10 cellular contexts compared by ENCODE assay signal in genomic region chr2:208064220-208064951, GRCh38. TPM values are rescaled to one million over a fixed set of nuclear protein-coding genes. Genes with fewer than 3 reads are reported as not detected.
A peak's percentile ranks its signal among the peaks of the same experiment; 100 is the strongest.
DNase-seq lines count a peak whose midpoint lies in the region; ATAC-seq, FAIRE-seq and TF ChIP-seq lines count a peak whose summit lies in the region.
"Had no signal": no experiment of that assay in that cellular context is flagged by ENCODE, and none has a peak within 500 bp of the region (broad histone marks: within the 10 kb centered on the region; RNA-seq: fewer than 3 reads in every experiment).

No MANE protein-coding gene starts in this region.

- H3K4me3 ChIP-seq in kidney epithelial cell (ENCODE audit: low read depth, low read length) (no peak overlapping the region), MM.1S (ENCODE audit: low read length) (no peak overlapping the region)
- no peak overlapping the region for H3K4me3 ChIP-seq in effector memory CD4-positive, alpha-beta T cell (ENCODE audit: insufficient read depth, low read depth, low read length, poor library complexity, severe bottlenecking)

- H3K9me2 ChIP-seq in MM.1S (replicated peaks; ENCODE audit: insufficient read depth, low read length): no peaks in the 10 kb centered on the region

- no peaks in the 10 kb centered on the region for H3K27me3 ChIP-seq in kidney epithelial cell (ENCODE audit: control insufficient read depth, insufficient read depth, low read length)
- H3K27me3 ChIP-seq in MM.1S (replicated peaks; ENCODE audit: insufficient read depth, low read length): no peaks in the 10 kb centered on the region
- no peaks in the 10 kb centered on the region for H3K27me3 ChIP-seq in effector memory CD4-positive, alpha-beta T cell (replicated peaks; ENCODE audit: control insufficient read depth, insufficient read depth, low read length, poor library complexity, severe bottlenecking)

- H3K36me3 Mint-ChIP-seq in activated T-cell treated with anti-CD3 and anti-CD28 coated beads, Interleukin-2, amount 50 U/mL, for 4 hours (ENCODE audit: insufficient read depth): no peaks in the 10 kb centered on the region
- H3K36me3 Mint-ChIP-seq: IgD-negative memory B cell had no signal

- H3K36me3 ChIP-seq in kidney epithelial cell (ENCODE audit: control insufficient read depth, insufficient read depth, low read length) (no peaks in the 10 kb centered on the region), MM.1S (replicated peaks; ENCODE audit: insufficient read depth, low read length) (no peaks in the 10 kb centered on the region)
- no peaks in the 10 kb centered on the region for H3K36me3 ChIP-seq in effector memory CD4-positive, alpha-beta T cell (ENCODE audit: control insufficient read depth, insufficient read depth, low read length)

- H2AFZ ChIP-seq in MM.1S (ENCODE audit: low read length): no peak overlapping the region; the same call in 1 of the 2 replicates

- H3K4me1 ChIP-seq in MM.1S (ENCODE audit: low read length): no peaks in the 10 kb centered on the region
- H3K4me1 ChIP-seq in effector memory CD4-positive, alpha-beta T cell (ENCODE audit: control insufficient read depth, insufficient read depth, low read length, poor library complexity, severe bottlenecking): no peaks in the 10 kb centered on the region

- no peaks in the 10 kb centered on the region for H4K20me1 ChIP-seq in MM.1S (ENCODE audit: insufficient read depth, low read length)

- peak; percentile 84 for DNase-seq in RCC 7860 (ENCODE audit: low spot score)
- DNase-seq in kidney epithelial cell (ENCODE audit: low read depth): peak; percentile 73
- no peak for DNase-seq in MM.1S
- no peak for DNase-seq in effector memory CD4-positive, alpha-beta T cell
- no peak for DNase-seq in activated CD4-positive, alpha-beta T cell treated with anti-CD3 and anti-CD28 coated beads for 48 hours
- no peak for DNase-seq in activated T-cell treated with anti-CD3 and anti-CD28 coated beads, Interleukin-2, amount 50 U/mL, for 4 hours

- no peaks in the 10 kb centered on the region for H3K4me1 Mint-ChIP-seq in activated T-cell treated with anti-CD3 and anti-CD28 coated beads, Interleukin-2, amount 50 U/mL, for 4 hours (ENCODE audit: low read depth)
- H3K4me1 Mint-ChIP-seq: central memory CD8-positive, alpha-beta T cell had no signal

- no peaks in the 10 kb centered on the region for H3K79me2 ChIP-seq in MM.1S (ENCODE audit: low read length)

- H3F3A ChIP-seq in MM.1S (ENCODE audit: insufficient read depth, low read length): no peaks in the 10 kb centered on the region

- no peak for TF ChIP-seq CTCF in kidney epithelial cell (IDR thresholded peaks at IDR 0.05; ENCODE audit: insufficient read depth, low read length, poor library complexity, severe bottlenecking)
- no peak for TF ChIP-seq CTCF in MM.1S (IDR thresholded peaks at IDR 0.05; ENCODE audit: low read length)

- H3K9me3 ChIP-seq in MM.1S (replicated peaks; ENCODE audit: insufficient read depth, low read length): no peaks in the 10 kb centered on the region
- no peaks in the 10 kb centered on the region for H3K9me3 ChIP-seq in effector memory CD4-positive, alpha-beta T cell (ENCODE audit: control insufficient read depth, low read length)

- no peak overlapping the region for H3K27ac ChIP-seq in MM.1S (ENCODE audit: low read length)
- no peak overlapping the region for H3K27ac ChIP-seq in effector memory CD4-positive, alpha-beta T cell (ENCODE audit: insufficient read depth, low read length, poor library complexity, severe bottlenecking)

- peak; percentile 96 for FAIRE-seq in RCC 7860 (lab: Jason Lieb, UNC)

- no peak overlapping the region for H3K4me3 Mint-ChIP-seq in activated T-cell treated with anti-CD3 and anti-CD28 coated beads, Interleukin-2, amount 50 U/mL, for 4 hours
- H3K4me3 Mint-ChIP-seq: central memory CD8-positive, alpha-beta T cell; IgD-negative memory B cell had no signal

- no peaks in the 10 kb centered on the region for H3K27me3 Mint-ChIP-seq in activated T-cell treated with anti-CD3 and anti-CD28 coated beads, Interleukin-2, amount 50 U/mL, for 4 hours (ENCODE audit: low read depth)

- ATAC-seq in GM18511 (IDR thresholded peaks at IDR 0.05; ENCODE audit: unreplicated experiment) (peak; percentile 92), HG02798 (IDR thresholded peaks at IDR 0.05; ENCODE audit: poor library complexity, unreplicated experiment) (peak; percentile 86)
- ATAC-seq in activated T-cell treated with anti-CD3 and anti-CD28 coated beads, Interleukin-2, amount 50 U/mL, for 4 hours: no peak

- H3K4me2 ChIP-seq in MM.1S (ENCODE audit: low read depth, low read length): no peak overlapping the region

- no peak overlapping the region for H3K9ac ChIP-seq in MM.1S (ENCODE audit: low read length)

- H3K9me3 Mint-ChIP-seq in activated T-cell treated with anti-CD3 and anti-CD28 coated beads, Interleukin-2, amount 50 U/mL, for 4 hours: no peaks in the 10 kb centered on the region
- H3K9me3 Mint-ChIP-seq: central memory CD8-positive, alpha-beta T cell; IgD-negative memory B cell had no signal

RNA-seq across cellular contexts. Expression of gene PLEKHM3, which starts 39.1 kb away (rescaled TPM):
- total RNA-seq in kidney epithelial cell: 6.3 and 11.2 TPM in 2 replicates
- 1 to 10 TPM; 5.2 to 6.3 (median 5.4) TPM for total RNA-seq in activated T-cell treated with anti-CD3 and anti-CD28 coated beads, Interleukin-2, amount 50 U/mL, for 4 hours

RNA-seq across cellular contexts. Expression of gene CRYGD, which starts 59.9 kb away (rescaled TPM):
- not detected in 2 replicates for total RNA-seq in kidney epithelial cell
- not detected for total RNA-seq in activated T-cell treated with anti-CD3 and anti-CD28 coated beads, Interleukin-2, amount 50 U/mL, for 4 hours

Comparison
In these comparisons a context has a peak if more than half of its experiments do, and no peak if none do; other contexts are left out.
1. ATAC-seq: peak in GM18511 (single experiment) and HG02798 (single experiment); none in activated T-cell treated with anti-CD3 and anti-CD28 coated beads, Interleukin-2, amount 50 U/mL, for 4 hours (0 of 2).
2. DNase-seq: peak in RCC 7860 (single experiment) and kidney epithelial cell (single experiment); none in MM.1S (single experiment), effector memory CD4-positive, alpha-beta T cell (0 of 3), activated CD4-positive, alpha-beta T cell treated with anti-CD3 and anti-CD28 coated beads for 48 hours (single experiment) and activated T-cell treated with anti-CD3 and anti-CD28 coated beads, Interleukin-2, amount 50 U/mL, for 4 hours (single experiment).